Comparison of ENCODE assay signal across 31 cellular contexts in the genomic region with DNA sequence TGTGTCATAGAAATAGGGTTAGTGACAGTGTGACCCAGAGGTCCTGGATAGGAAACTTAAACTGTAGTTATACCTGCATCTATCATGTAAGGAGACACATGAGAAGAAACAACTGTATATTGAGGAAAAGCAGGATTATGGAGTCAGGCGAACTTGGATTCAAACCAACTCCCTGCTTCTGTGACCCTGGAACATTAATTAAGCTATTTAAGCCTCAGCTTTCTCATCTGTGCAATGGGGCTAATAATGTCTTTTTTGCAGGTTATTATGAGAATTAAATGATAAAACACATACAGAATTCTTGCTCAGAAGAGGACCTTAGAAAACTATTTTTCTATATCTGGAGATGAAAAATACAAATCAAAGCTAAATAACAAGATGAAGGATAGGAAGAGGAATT.
DNase-seq lines count a peak whose midpoint lies in the region; ATAC-seq, FAIRE-seq and TF ChIP-seq lines count a peak whose summit lies in the region.
"Had no signal": no experiment of that assay in that cellular context is flagged by ENCODE, and none has a peak within 500 bp of the region (broad histone marks: within the 10 kb centered on the region; RNA-seq: fewer than 3 reads in every experiment).

No MANE protein-coding gene starts in this region.

- H3K27ac ChIP-seq in HepG2 (ENCODE audit: extremely low read length, insufficient read depth, low read length) (no peak overlapping the region), right lobe of liver (no peak overlapping the region), K562 (ENCODE audit: extremely low read depth, low read depth, low read length) (no peak overlapping the region)
- H3K27ac ChIP-seq: 22Rv1; A549; BLaER1; BLaER1 treated with 17β-estradiol and CSF1 and Interleukin-3, amounts not matched to agents 10 nM and 100 nM; C4-2B had no signal

- H3K4me3 ChIP-seq in HepG2 (replicated peaks in 1 of 3; ENCODE audit: insufficient read depth in 1 of 3, low read depth in 2 of 3, low read length in 3 of 3) (no peak overlapping the region), right lobe of liver (no peak overlapping the region), K562 (no peak overlapping the region)
- H3K4me3 ChIP-seq: A549; BLaER1; BLaER1 treated with 17β-estradiol and CSF1 and Interleukin-3, amounts not matched to agents 10 nM and 100 nM had no signal

- in situ Hi-C loops in HepG2 (cut with HindIII; ENCODE audit: extremely low pct_ligation_motif_present, low pct_unique_long_range_greater_than_20kb) (no loop called here), K562 (cut with MboI) (no loop called here)

- ATAC-seq in HepG2 (no peak), right lobe of liver (no peak), K562 (no peak)
- ATAC-seq: A549; CD8-positive, alpha-beta T cell had no signal

- TF ChIP-seq RAD21 in HepG2 (CRISPR knock-in tag; IDR thresholded peaks at IDR 0.05), result no peak
- TF ChIP-seq RAD21 in K562 (CRISPR knock-in tag; conservative IDR thresholded peaks at IDR 0.05 in 1 of 2, IDR thresholded peaks at IDR 0.05 in 1 of 2), result no peak

- BruUV-seq in HepG2 (replicated peaks; lab: Mats Ljungman, UMichigan) (no TSS peak), K562 (replicated peaks; lab: Mats Ljungman, UMichigan) (no TSS peak)

- intact Hi-C loops in HepG2 (cut with micrococcal nuclease; ENCODE audit: unreplicated experiment), result no loop called here
- intact Hi-C loops in right lobe of liver (cut with DNase I), result no loop called here
- intact Hi-C loops in K562 (cut with micrococcal nuclease), result no loop called here

- TF ChIP-seq EP300 in HepG2 (IDR thresholded peaks at IDR 0.05; ENCODE audit: low read depth in 2 of 2, low read length in 2 of 2) (no peak), HepG2 (CRISPR knock-in tag; IDR thresholded peaks at IDR 0.05; ENCODE audit: borderline replicate concordance) (no peak), K562 (IDR thresholded peaks at IDR 0.05; ENCODE audit: low read length) (no peak)

- CTCF ChIA-PET in HepG2 (lab: Yijun Ruan, JAX; ENCODE audit: low intra/inter-chr PET ratio, low total read pairs), result no interaction called here
- CTCF ChIA-PET in K562 (lab: Yijun Ruan, JAX; ENCODE audit: low intra/inter-chr PET ratio), result no interaction called here

- H4K20me1 ChIP-seq in HepG2 (ENCODE audit: insufficient read depth, low read length) (no peaks in the 10 kb centered on the region), K562 (replicated peaks; ENCODE audit: control insufficient read depth, insufficient read depth, low read length) (no peaks in the 10 kb centered on the region)
- H4K20me1 ChIP-seq: BLaER1; BLaER1 treated with 17β-estradiol and CSF1 and Interleukin-3, amounts not matched to agents 10 nM and 100 nM had no signal

- H3K4me2 ChIP-seq in HepG2 (ENCODE audit: low read depth, low read length) (no peak overlapping the region), K562 (ENCODE audit: insufficient read depth, low read length) (no peak overlapping the region)
- H3K4me2 ChIP-seq: A549; BLaER1; BLaER1 treated with 17β-estradiol and CSF1 and Interleukin-3, amounts not matched to agents 10 nM and 100 nM had no signal

- POLR2A ChIA-PET in HepG2 (lab: Yijun Ruan, JAX), result no interaction called here
- POLR2A ChIA-PET in K562 (lab: Yijun Ruan, JAX), result interaction anchor here (1.2 kb wide), 1 partner anchor 37 kb away, joined by 3 read pairs; no protein-coding TSS in a partner anchor

- TF ChIP-seq CTCF in HepG2 (CRISPR knock-in tag; IDR thresholded peaks at IDR 0.05), result no peak
- no peak for TF ChIP-seq CTCF in right lobe of liver (IDR thresholded peaks at IDR 0.05)
- no peak for TF ChIP-seq CTCF in K562 (IDR thresholded peaks at IDR 0.05 in 2 of 3, conservative IDR thresholded peaks at IDR 0.05 in 1 of 3; ENCODE audit: insufficient read depth in 2 of 3, low read depth in 1 of 3, low read length in 3 of 3)

- H3K27me3 ChIP-seq in HepG2 (ENCODE audit: control insufficient read depth in 1 of 2, insufficient read depth in 2 of 2, low read length in 2 of 2) (no peaks in the 10 kb centered on the region), right lobe of liver (no peaks in the 10 kb centered on the region), K562 (ENCODE audit: control insufficient read depth in 2 of 2, insufficient read depth in 2 of 2, low read length in 2 of 2) (0 out of 5 replicates have a peak, but pooled peaks cover 0 to 2% of the 10 kb centered on the region in 2 experiments)
- H3K27me3 ChIP-seq: BE2C; BLaER1; BLaER1 treated with 17β-estradiol and CSF1 and Interleukin-3, amounts not matched to agents 10 nM and 100 nM had no signal

- H2AFZ ChIP-seq in HepG2 (ENCODE audit: low read length) (no peak overlapping the region), K562 (ENCODE audit: low read depth, low read length) (no peak overlapping the region)

- no peak for TF ChIP-seq POLR2A in HepG2 (IDR thresholded peaks at IDR 0.05; ENCODE audit: insufficient read depth in 1 of 2, low read depth in 2 of 2, low read length in 2 of 2)
- no peak for TF ChIP-seq POLR2A in right lobe of liver (IDR thresholded peaks at IDR 0.05)
- no peak for TF ChIP-seq POLR2A in K562 (conservative IDR thresholded peaks at IDR 0.05)

- H3K79me2 ChIP-seq in HepG2 (ENCODE audit: insufficient read depth, low read length) (no peaks in the 10 kb centered on the region), K562 (ENCODE audit: control insufficient read depth, insufficient read depth, low read length) (no peaks in the 10 kb centered on the region)

- H3K9ac ChIP-seq in HepG2 (ENCODE audit: insufficient read depth, low read depth, low read length), result no peak overlapping the region
- no peak overlapping the region for H3K9ac ChIP-seq in K562 (ENCODE audit: insufficient read depth in 1 of 2, low read depth in 2 of 2, low read length in 2 of 2)
- H3K9ac ChIP-seq: BLaER1; BLaER1 treated with 17β-estradiol and CSF1 and Interleukin-3, amounts not matched to agents 10 nM and 100 nM had no signal

- H3K9me1 ChIP-seq in K562 (ENCODE audit: control insufficient read depth, insufficient read depth, low read length), result no peaks in the 10 kb centered on the region

- DNase-seq in HepG2 (ENCODE audit: low spot score) (no peak), right lobe of liver (no peak), K562 (ENCODE audit: extremely low read depth in 1 of 4, low spot score in 3 of 4) (no peak), SK-N-DZ (ENCODE audit: low spot score) (no peak)
- DNase-seq: 8988T; ACHN; AML-193; BE2C; C1 segment of cervical spinal cord; Caco-2; Calu3; CD4-positive, alpha-beta memory T cell; CD4-positive, alpha-beta T cell; CD4-positive, CD25-positive, alpha-beta regulatory T cell; CD8-positive, alpha-beta memory T cell; CD8-positive, alpha-beta T cell; COR-L47; DMS 273 treated with DMSO at 0.1 percent for 48 hours; DMS153; DMS53; DMS79; DMS79 treated with DMSO at 0.1 percent for 48 hours; DND-41; EL had no signal

- no peaks in the 10 kb centered on the region for H3K9me3 ChIP-seq in HepG2 (ENCODE audit: low read length)
- no peaks in the 10 kb centered on the region for H3K9me3 ChIP-seq in right lobe of liver
- H3K9me3 ChIP-seq in K562 (replicated peaks; ENCODE audit: control insufficient read depth, insufficient read depth, low read depth, low read length), result no peaks in the 10 kb centered on the region
- H3K9me3 ChIP-seq: A549; BE2C; BLaER1; BLaER1 treated with 17β-estradiol and CSF1 and Interleukin-3, amounts not matched to agents 10 nM and 100 nM; Caco-2 had no signal

- FAIRE-seq in HepG2 (lab: Jason Lieb, UNC) (no peak), K562 (lab: Jason Lieb, UNC) (no peak)
- FAIRE-seq: A204.1, A549, D721Med had no signal

- no peaks in the 10 kb centered on the region for H3K4me1 ChIP-seq in HepG2 (ENCODE audit: insufficient read depth, low read length)
- no peaks in the 10 kb centered on the region for H3K4me1 ChIP-seq in right lobe of liver
- H3K4me1 ChIP-seq in K562 (replicated peaks in 1 of 2; ENCODE audit: control insufficient read depth in 2 of 2, insufficient read depth in 2 of 2, low read length in 2 of 2), result no peaks in the 10 kb centered on the region
- H3K4me1 ChIP-seq: A549; BE2C; BLaER1; BLaER1 treated with 17β-estradiol and CSF1 and Interleukin-3, amounts not matched to agents 10 nM and 100 nM; Caco-2 had no signal

- H3K36me3 ChIP-seq in HepG2 (replicated peaks in 1 of 2; ENCODE audit: control insufficient read depth in 1 of 2, insufficient read depth in 2 of 2, low read length in 2 of 2), result no peaks in the 10 kb centered on the region
- no peaks in the 10 kb centered on the region for H3K36me3 ChIP-seq in right lobe of liver
- H3K36me3 ChIP-seq in K562 (ENCODE audit: control insufficient read depth, insufficient read depth, low read length), result no peaks in the 10 kb centered on the region
- H3K36me3 ChIP-seq: BE2C; BLaER1; BLaER1 treated with 17β-estradiol and CSF1 and Interleukin-3, amounts not matched to agents 10 nM and 100 nM had no signal

- 0% methylated on average over 1 of the region's 1 CpG for WGBS in HepG2 (ENCODE audit: low lambda C conversion rate)
- 15% methylated on average over 1 of the region's 1 CpG for WGBS in right lobe of liver (ENCODE audit: insufficient coverage, low coverage, low lambda C conversion rate, missing lambda C conversion rate)
- WGBS in K562 (ENCODE audit: insufficient coverage, low coverage, missing lambda C conversion rate), result 7% methylated on average over 1 of the region's 1 CpG

TF ChIP-seq in HepG2, 621 proteins besides CTCF, POLR2A, EP300 and RAD21:
- peak; percentile 55; the same call in 1 of the 2 replicates for TF ChIP-seq ZNF629 (CRISPR knock-in tag; conservative IDR thresholded peaks at IDR 0.05)
- no peak for TF ChIP-seq ZNF619 (CRISPR knock-in tag; IDR thresholded peaks at IDR 0.05)
- TF ChIP-seq ZMAT3 (CRISPR knock-in tag; conservative IDR thresholded peaks at IDR 0.05), result no peak
- no peak for TF ChIP-seq ZNF354B (CRISPR knock-in tag; IDR thresholded peaks at IDR 0.05)
- no peak for TF ChIP-seq ERF (CRISPR knock-in tag; IDR thresholded peaks at IDR 0.05)
TF ChIP-seq in HepG2: peak in this region for 1.
